Comparison of ENCODE assay signal across 22 cellular contexts in the genomic region with DNA sequence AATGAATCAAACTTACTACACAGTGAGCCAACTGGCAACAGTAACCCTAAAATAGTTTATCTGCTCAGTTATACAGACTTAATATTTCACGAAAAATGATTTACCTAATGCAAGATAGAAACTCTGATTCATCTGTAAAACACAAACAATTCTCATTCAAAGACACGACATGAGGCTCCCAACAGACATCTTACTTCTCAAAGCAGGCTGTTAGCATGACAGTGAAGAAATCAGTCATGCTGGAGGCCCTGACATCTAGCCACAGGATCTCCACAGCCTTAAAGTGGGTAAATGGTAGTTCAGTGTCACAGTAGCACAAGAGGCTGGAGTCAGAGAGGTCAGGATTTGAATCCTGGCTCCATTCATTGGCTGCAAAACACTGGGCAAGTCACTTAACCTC.
"Had no signal": no experiment of that assay in that cellular context is flagged by ENCODE, and none has a peak within 500 bp of the region (broad histone marks: within the 10 kb centered on the region; RNA-seq: fewer than 3 reads in every experiment).

No MANE protein-coding gene starts in this region.

- ATAC-seq: esophagus mucosa; foreskin keratinocyte; left colon; left ventricle myocardium superior; pancreas; right lobe of liver; stimulated activated memory B cell treated with anti-CD40 and anti-IgM and Interleukin-4, amounts not matched to agents 10 μg/mL and 1 μg/mL and 100 μg/mL, for 72 hours; stimulated activated naive CD8-positive, alpha-beta T cell treated with anti-CD3 and anti-CD28 coated beads, Interleukin-15, amount 100 ng/mL, for 72 hours had no signal

- H3K4me1 Mint-ChIP-seq: immature natural killer cell; naive B cell; stimulated activated memory B cell treated with anti-CD40 and anti-IgM and Interleukin-4, amounts not matched to agents 10 μg/mL and 1 μg/mL and 100 μg/mL, for 72 hours; stimulated activated naive CD8-positive, alpha-beta T cell treated with anti-CD3 and anti-CD28 coated beads, Interleukin-15, amount 100 ng/mL, for 72 hours had no signal

- H3K4me3 Mint-ChIP-seq: immature natural killer cell; naive B cell; stimulated activated memory B cell treated with anti-CD40 and anti-IgM and Interleukin-4, amounts not matched to agents 10 μg/mL and 1 μg/mL and 100 μg/mL, for 72 hours; stimulated activated naive CD8-positive, alpha-beta T cell treated with anti-CD3 and anti-CD28 coated beads, Interleukin-15, amount 100 ng/mL, for 72 hours had no signal

- H3K27ac ChIP-seq: dorsolateral prefrontal cortex, foreskin keratinocyte, pancreas, right lobe of liver, spleen had no signal

- H3K9me3 Mint-ChIP-seq: naive B cell; stimulated activated memory B cell treated with anti-CD40 and anti-IgM and Interleukin-4, amounts not matched to agents 10 μg/mL and 1 μg/mL and 100 μg/mL, for 72 hours; stimulated activated naive CD8-positive, alpha-beta T cell treated with anti-CD3 and anti-CD28 coated beads, Interleukin-15, amount 100 ng/mL, for 72 hours had no signal

- H3K27ac Mint-ChIP-seq: immature natural killer cell; naive B cell; progenitor cell of endocrine pancreas; stimulated activated memory B cell treated with anti-CD40 and anti-IgM and Interleukin-4, amounts not matched to agents 10 μg/mL and 1 μg/mL and 100 μg/mL, for 72 hours; stimulated activated naive CD8-positive, alpha-beta T cell treated with anti-CD3 and anti-CD28 coated beads, Interleukin-15, amount 100 ng/mL, for 72 hours had no signal

- H3K4me3 ChIP-seq: dorsolateral prefrontal cortex, lung, pancreas, right lobe of liver, spleen had no signal

- DNase-seq: caudate nucleus; cortex of kidney; dorsolateral prefrontal cortex; effector CD8-positive, alpha-beta T cell; foreskin keratinocyte; immature natural killer cell; left colon; left ventricle myocardium superior; mesendoderm; naive B cell; pancreas; right lobe of liver; spleen; stimulated activated CD4-positive, alpha-beta T cell treated with anti-CD3 and anti-CD28 coated beads, Interleukin-15, amount 100 ng/mL, for 24 hours; stimulated activated CD4-positive, alpha-beta T cell treated with anti-CD3 and anti-CD28 coated beads, Interleukin-1b, Interleukin-23, amount 100 ng/mL, for 48 hours; stimulated activated CD4-positive, alpha-beta T cell treated with anti-CD3 and anti-CD28 coated beads, Interleukin-4, amount 100 ng/mL, for 24 hours; stimulated activated naive CD8-positive, alpha-beta T cell treated with anti-CD3 and anti-CD28 coated beads, Interleukin-15, amount 100 ng/mL, for 72 hours; trophoblast cell had no signal

- H3K27me3 ChIP-seq: foreskin keratinocyte, pancreas, right lobe of liver, spleen had no signal

- H3K9me3 ChIP-seq: pancreas, right lobe of liver, spleen had no signal

- H3K4me1 ChIP-seq: pancreas, right lobe of liver, spleen had no signal

- H3K27me3 Mint-ChIP-seq: progenitor cell of endocrine pancreas; stimulated activated memory B cell treated with anti-CD40 and anti-IgM and Interleukin-4, amounts not matched to agents 10 μg/mL and 1 μg/mL and 100 μg/mL, for 72 hours; stimulated activated naive CD8-positive, alpha-beta T cell treated with anti-CD3 and anti-CD28 coated beads, Interleukin-15, amount 100 ng/mL, for 72 hours had no signal

- H3K36me3 Mint-ChIP-seq: immature natural killer cell; naive B cell; stimulated activated memory B cell treated with anti-CD40 and anti-IgM and Interleukin-4, amounts not matched to agents 10 μg/mL and 1 μg/mL and 100 μg/mL, for 72 hours had no signal

- H3K36me3 ChIP-seq: pancreas, right lobe of liver, spleen had no signal
